Comparison of ENCODE assay signal across 1 cellular context in the genomic region with DNA sequence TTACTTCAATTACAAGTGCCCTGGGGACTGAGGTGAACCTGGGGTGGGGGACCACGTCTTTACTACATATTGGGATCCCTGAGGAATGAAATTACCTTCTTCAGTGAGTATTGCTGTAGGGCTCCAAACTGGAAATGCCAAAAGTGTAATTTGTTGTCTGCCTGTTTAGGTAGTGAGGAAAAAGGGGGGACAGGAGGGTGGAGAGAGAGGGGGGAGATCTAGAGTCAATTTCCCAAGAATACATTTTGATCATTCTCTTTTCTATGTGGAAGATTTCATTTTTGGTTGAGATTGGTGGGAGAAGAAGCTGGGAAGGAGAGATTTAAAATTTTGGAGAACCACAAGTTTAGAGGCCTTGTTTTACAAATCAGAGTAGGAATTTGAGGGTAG.
TF ChIP-seq lines count a peak whose summit lies in the region.

No MANE protein-coding gene starts in this region.

TF ChIP-seq in H1, 55 proteins besides CTCF, POLR2A, EP300 and RAD21:
- no peak for TF ChIP-seq GABPA (IDR thresholded peaks at IDR 0.05; ENCODE audit: borderline replicate concordance, insufficient read depth, low read length)
